ENCODE assay signal across 8 cellular contexts in genomic region chr17:76382803-76383644, GRCh38. TPM values are rescaled to one million over a fixed set of nuclear protein-coding genes. Genes with fewer than 3 reads are reported as not detected.
DNase-seq lines count a peak whose midpoint lies in the region; ATAC-seq and TF ChIP-seq lines count a peak whose summit lies in the region.

No MANE protein-coding gene starts in this region.

- H3K4me3 ChIP-seq in GM23248 (peak overlapping the region; percentile 83), RWPE2 (ENCODE audit: severe bottlenecking) (peak overlapping the region; percentile 49), iPS DF 6.9 (ENCODE audit: low read length) (peak overlapping the region; percentile 74), spleen (peak overlapping the region; percentile 58 to 92 (median 70))

- no peaks in the 10 kb centered on the region for H3K9me3 ChIP-seq in GM23248 (ENCODE audit: low read depth)
- no peaks in the 10 kb centered on the region for H3K9me3 ChIP-seq in RWPE2 (ENCODE audit: severe bottlenecking)
- no peaks in the 10 kb centered on the region for H3K9me3 ChIP-seq in iPS DF 6.9 (ENCODE audit: control insufficient read depth, insufficient read depth, low read length)
- H3K9me3 ChIP-seq in spleen, result no peaks in the 10 kb centered on the region

- TF ChIP-seq CTCF in RWPE2 (IDR thresholded peaks at IDR 0.05; ENCODE audit: poor library complexity, severe bottlenecking), result no peak
- TF ChIP-seq CTCF in spleen (IDR thresholded peaks at IDR 0.05 in 8 of 11, conservative IDR thresholded peaks at IDR 0.05 in 3 of 11), result peak in 1 of 11 experiments; percentile 6

- in situ Hi-C loops in GM23248 (cut with MboI), result no loop called here

- peaks cover 46% of the 10 kb centered on the region for H3K79me2 ChIP-seq in GM23248 (ENCODE audit: insufficient read depth)

- H3F3A ChIP-seq in GM23248 (ENCODE audit: insufficient read depth), result peaks cover 8% of the 10 kb centered on the region

- no peaks in the 10 kb centered on the region for H4K20me1 ChIP-seq in GM23248 (ENCODE audit: insufficient read depth)

- intact Hi-C loops in spleen (cut with DNase I; ENCODE audit: low total_unique reads), result no loop called here

- H3K27me3 ChIP-seq in GM23248 (replicated peaks; ENCODE audit: insufficient read depth) (no peaks in the 10 kb centered on the region), RWPE2 (ENCODE audit: insufficient read depth, poor library complexity, severe bottlenecking) (no peaks in the 10 kb centered on the region), iPS DF 6.9 (ENCODE audit: control insufficient read depth, insufficient read depth, low read length) (peaks cover 16% of the 10 kb centered on the region; the same call in 1 of the 2 replicates), spleen (replicated peaks in 1 of 7) (peaks cover 0 to 36% (median 19%) of the 10 kb centered on the region in 7 donors)

- H3K27ac ChIP-seq in GM23248 (peak overlapping the region; percentile 96), RWPE2 (ENCODE audit: poor library complexity, severe bottlenecking) (peak overlapping the region; percentile 84), iPS DF 6.9 (ENCODE audit: low read length) (no peak overlapping the region), spleen (peak overlapping the region; percentile 63 to 86 (median 77))

- peak overlapping the region; percentile 9; the same call in 1 of the 2 replicates for H2AFZ ChIP-seq in GM23248

- H3K9me2 ChIP-seq in GM23248 (ENCODE audit: insufficient read depth), result no peaks in the 10 kb centered on the region

- H3K9ac ChIP-seq in GM23248, result peak overlapping the region; percentile 99

- DNase-seq in AML-193 (lab: John Stamatoyannopoulos, UW) (peak; percentile 59 to 72), GM23248 (peak; percentile 89), RWPE2 (ENCODE audit: low spot score) (peak; percentile 81), amniotic epithelial cell (ENCODE audit: low read depth) (peak; percentile 44), iPS DF 6.9 (ENCODE audit: low read depth, low spot score) (no peak), spleen (peak; percentile 90), medulla oblongata (ENCODE audit: extremely low spot score) (no peak)

- H3K4me2 ChIP-seq in GM23248 (ENCODE audit: unreplicated experiment), result peak overlapping the region; percentile 90

- ATAC-seq in RWPE2 (ENCODE audit: low read depth) (peak; percentile 51), HG03175 (IDR thresholded peaks at IDR 0.05; ENCODE audit: unreplicated experiment) (no peak)

- H3K4me1 ChIP-seq in GM23248 (ENCODE audit: insufficient read depth), result peaks cover 22% of the 10 kb centered on the region
- H3K4me1 ChIP-seq in RWPE2 (ENCODE audit: insufficient read depth, poor library complexity, severe bottlenecking), result no peaks in the 10 kb centered on the region
- peaks cover 5% of the 10 kb centered on the region; the same call in 1 of the 2 replicates for H3K4me1 ChIP-seq in iPS DF 6.9 (ENCODE audit: control insufficient read depth, insufficient read depth, low read length)
- peaks cover 21 to 58% (median 43%) of the 10 kb centered on the region in 6 donors for H3K4me1 ChIP-seq in spleen

- TF ChIP-seq POLR2A in spleen (IDR thresholded peaks at IDR 0.05), result no peak

- 1% methylated on average over 48 to 69 of the region's 87 CpGs for WGBS in GM23248 (ENCODE audit: low coverage in 1 of 2, low lambda C conversion rate in 2 of 2, missing lambda C conversion rate in 2 of 2), 2 experiments
- no CpG with 5 or more reads among the region's 87 CpGs for WGBS in iPS DF 6.9 (ENCODE audit: insufficient coverage, insufficient read length)
- WGBS in spleen, 5 donors, result 0 to 1% (median 1%) methylated on average over 29 to 87 of the region's 87 CpGs

- peaks cover 4% of the 10 kb centered on the region; the same call in 1 of the 2 replicates for H3K36me3 ChIP-seq in GM23248 (ENCODE audit: low read depth)
- H3K36me3 ChIP-seq in RWPE2 (ENCODE audit: low read depth), result peaks cover 13% of the 10 kb centered on the region
- no peaks in the 10 kb centered on the region for H3K36me3 ChIP-seq in iPS DF 6.9 (ENCODE audit: control insufficient read depth, insufficient read depth, low read length)
- no peaks in the 10 kb centered on the region for H3K36me3 ChIP-seq in spleen

RNA-seq across cellular contexts. Expression of gene SPHK1, which starts 1.4 kb away (rescaled TPM):
- 112 and 113 TPM in 2 replicates for total RNA-seq in GM23248 (2014; rRNA removed; shearing (Covaris generic))
- 69.2 and 72.3 TPM in 2 replicates for polyA plus RNA-seq in GM23248 (2016; fragmentation: Nextera tagmentation; extraction: Ambion mirVana)
- 1 to 10 TPM; 3.7 to 7.2 (median 5.7) TPM for total RNA-seq in spleen
- polyA plus RNA-seq in spleen, result 10 to 100 TPM in 1 of 3 donors, 1 to 10 TPM in 2; 8.1 to 11.4 (median 9.6) TPM

RNA-seq across cellular contexts. Expression of gene PRPSAP1, which starts 29.3 kb away (rescaled TPM):
- 44.5 and 53.2 TPM in 2 replicates for total RNA-seq in GM23248 (2014; rRNA removed; shearing (Covaris generic))
- polyA plus RNA-seq in GM23248 (2016; fragmentation: Nextera tagmentation; extraction: Ambion mirVana), result 55.1 and 56.5 TPM in 2 replicates
- total RNA-seq in spleen, result 10 to 100 TPM; 32.5 to 54.1 (median 38.3) TPM
- polyA plus RNA-seq in spleen, result 10 to 100 TPM; 17.5 to 25.9 (median 17.5) TPM

Comparison
In these comparisons a context has a peak if more than half of its experiments do, and no peak if none do; other contexts are left out.
1. DNase-seq: peak in AML-193 (2 of 2), GM23248 (single experiment), RWPE2 (single experiment), amniotic epithelial cell (single experiment) and spleen (single experiment); none in iPS DF 6.9 (single experiment) and medulla oblongata (single experiment).
2. RNA of gene SPHK1, which starts 1.4 kb away (total RNA-seq): 112 to 113 TPM in GM23248; 3.7 to 7.2 TPM in spleen; every median in the first group is over 10 times any median in the second.
3. Peak in every context shown above with its lines, with median percentiles within 50 percentile points of each other: H3K4me3 ChIP-seq.